Comparison of ENCODE assay signal across 10 cellular contexts in the genomic region with DNA sequence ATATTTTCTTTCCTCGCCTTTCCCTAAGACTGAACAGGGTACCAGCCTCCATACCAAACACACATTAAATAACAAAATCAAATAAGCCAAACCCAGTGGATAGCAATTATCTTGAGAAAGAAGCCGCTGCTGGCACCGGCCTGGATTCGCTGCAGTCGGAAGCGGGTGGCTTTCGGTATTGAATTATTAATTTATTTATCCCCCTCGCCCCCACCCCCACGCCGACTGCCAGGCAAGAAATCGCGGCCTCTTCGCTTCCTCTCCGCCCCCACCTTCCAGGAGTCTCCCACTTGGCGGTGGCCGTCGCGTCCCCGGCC. TPM values are rescaled to one million over a fixed set of nuclear protein-coding genes. Genes with fewer than 3 reads are reported as not detected.
DNase-seq lines count a peak whose midpoint lies in the region; ATAC-seq and TF ChIP-seq lines count a peak whose summit lies in the region.
"Had no signal": no experiment of that assay in that cellular context is flagged by ENCODE, and none has a peak within 500 bp of the region (broad histone marks: within the 10 kb centered on the region; RNA-seq: fewer than 3 reads in every experiment).

No MANE protein-coding gene starts in this region.

- TF ChIP-seq CTCF in WI38 (IDR thresholded peaks at IDR 0.05; ENCODE audit: low read depth, low read length) (no peak), thoracic aorta (IDR thresholded peaks at IDR 0.05) (no peak)

- no peaks in the 10 kb centered on the region for H3K27me3 ChIP-seq in thoracic aorta (replicated peaks; ENCODE audit: insufficient read depth)
- H3K27me3 ChIP-seq: BLaER1 had no signal

- no peaks in the 10 kb centered on the region for H3K36me3 ChIP-seq in thoracic aorta
- H3K36me3 ChIP-seq: BLaER1 had no signal

- DNase-seq in NCI-H2196 (lab: John Stamatoyannopoulos, UW; ENCODE audit: unreplicated experiment) (peak; percentile 57), NCI-H2196 treated with DMSO at 0.1 percent for 48 hours (lab: John Stamatoyannopoulos, UW; ENCODE audit: unreplicated experiment) (no peak), iris pigment epithelial cell (ENCODE audit: low read depth) (peak; percentile 51), thoracic aorta (ENCODE audit: low spot score) (no peak), amniotic stem cell (lab: John Stamatoyannopoulos, UW) (no peak), activated gamma-delta T cell treated with Interleukin-2 at 50 U/mL for 16 hours (no peak)

- peak overlapping the region; percentile 67 for H3K4me3 ChIP-seq in WI38 (ENCODE audit: low read depth, low read length)
- peak overlapping the region; percentile 83 for H3K4me3 ChIP-seq in thoracic aorta
- H3K4me3 ChIP-seq: BLaER1 had no signal

- no peaks in the 10 kb centered on the region for H3K9me3 ChIP-seq in thoracic aorta

- peaks cover 0 to 18% of the 10 kb centered on the region in 2 donors for H3K4me1 ChIP-seq in thoracic aorta (ENCODE audit: control insufficient read depth in 1 of 2, low read depth in 2 of 2)

- no peak overlapping the region for H3K27ac ChIP-seq in thoracic aorta
- H3K27ac ChIP-seq: BLaER1 had no signal

- no peak for ATAC-seq in thoracic aorta (ENCODE audit: insufficient number of reproducible peaks, low FRiP score, low read depth)
- ATAC-seq in GM21360 (IDR thresholded peaks at IDR 0.05; ENCODE audit: unreplicated experiment): no peak

RNA-seq across cellular contexts. Expression of a gene that starts 0.4 kb away (rescaled TPM):
- total RNA-seq in thoracic aorta: under 1 TPM; 0.14 to 0.68 TPM
- total RNA-seq: lung microvascular endothelial cell had no signal

Comparison
In these comparisons a context has a peak if more than half of its experiments do, and no peak if none do; other contexts are left out.
1. DNase-seq: peak in NCI-H2196 (single experiment) and iris pigment epithelial cell (single experiment); none in NCI-H2196 treated with DMSO at 0.1 percent for 48 hours (single experiment), thoracic aorta (single experiment), amniotic stem cell (single experiment) and activated gamma-delta T cell treated with Interleukin-2 at 50 U/mL for 16 hours (single experiment).